Comparison of ENCODE assay signal across 9 cellular contexts in genomic region chrY:2841471-2841893, GRCh38. TPM values are rescaled to one million over a fixed set of nuclear protein-coding genes. Genes with fewer than 3 reads are reported as not detected.
DNase-seq lines count a peak whose midpoint lies in the region; ATAC-seq and TF ChIP-seq lines count a peak whose summit lies in the region.
"Had no signal": no experiment of that assay in that cellular context is flagged by ENCODE, and none has a peak within 500 bp of the region (broad histone marks: within the 10 kb centered on the region; RNA-seq: fewer than 3 reads in every experiment).

RPS4Y1 (plus strand) TSS chrY:2841602; CDS start chrY:2841625, 23 bp downstream.

- POLR2A ChIA-PET in WTC11 (lab: Charles Lee): interaction anchor here (0.6 kb wide), 1 partner anchor 9 kb away, joined by 4 read pairs; no protein-coding TSS in a partner anchor

- no peaks in the 10 kb centered on the region; the same call in 1 of the 2 replicates for H3K27me3 Mint-ChIP-seq in WTC11 (ENCODE audit: low read depth)

- no peaks in the 10 kb centered on the region for H3K27me3 ChIP-seq in esophagus muscularis mucosa

- TF ChIP-seq CTCF in WTC11 (IDR thresholded peaks at IDR 0.05): no peak
- TF ChIP-seq CTCF in esophagus muscularis mucosa (IDR thresholded peaks at IDR 0.05): no peak

- peaks cover 0 to 32% (median 3%) of the 10 kb centered on the region in 4 donors for H3K36me3 ChIP-seq in esophagus muscularis mucosa

- peaks cover 21% of the 10 kb centered on the region for H3K4me1 Mint-ChIP-seq in WTC11

- peaks cover 0 to 7% (median 2%) of the 10 kb centered on the region in 4 donors for H3K4me1 ChIP-seq in esophagus muscularis mucosa

- H3K4me3 ChIP-seq in skeletal muscle cell (ENCODE audit: low read depth, low read length): peak within 1 kb of the TSS; percentile 83
- peak within 1 kb of the TSS in 2 of 4 donors; percentile 54 to 60 for H3K4me3 ChIP-seq in esophagus muscularis mucosa

- DNase-seq in GF-D8 (lab: John Stamatoyannopoulos, UW) (peak; percentile 51), WTC11 (ENCODE audit: low spot score) (peak; percentile 10), fibroblast of gingiva (ENCODE audit: low read depth) (peak; percentile 71), skeletal muscle cell (ENCODE audit: low read depth) (peak; percentile 36), GDM1 (lab: John Stamatoyannopoulos, UW) (no peak), esophagus muscularis mucosa (ENCODE audit: extremely low spot score) (no peak), ecto neural progenitor cell (ENCODE audit: low spot score) (no peak)
- DNase-seq: left cardiac atrium had no signal

- no peaks in the 10 kb centered on the region for H3K9me3 ChIP-seq in esophagus muscularis mucosa

- WGBS in esophagus muscularis mucosa: no CpG with 5 or more reads among the region's 22 CpGs

- H3K36me3 Mint-ChIP-seq in WTC11: peaks cover 43% of the 10 kb centered on the region

- H3K27ac ChIP-seq in esophagus muscularis mucosa (replicated peaks in 1 of 4): peak within 1 kb of the TSS in 2 of 4 donors; percentile 71 to 75

- CTCF ChIA-PET in WTC11 (lab: Charles Lee): no interaction called here

- ATAC-seq in HG03439 (IDR thresholded peaks at IDR 0.05; ENCODE audit: unreplicated experiment): peak; percentile 86
- peak; percentile 62 for ATAC-seq in WTC11

- H3K27ac Mint-ChIP-seq in WTC11: peak within 1 kb of the TSS; percentile 95

- H3K4me3 Mint-ChIP-seq in WTC11: peak within 1 kb of the TSS; percentile 92

- TF ChIP-seq EP300 in esophagus muscularis mucosa (IDR thresholded peaks at IDR 0.05): no peak

- TF ChIP-seq POLR2A in esophagus muscularis mucosa (IDR thresholded peaks at IDR 0.05; ENCODE audit: low read depth): no peak

- no peaks in the 10 kb centered on the region for H3K9me3 Mint-ChIP-seq in WTC11

- intact Hi-C loops in esophagus muscularis mucosa (cut with DNase I): no loop called here

TF ChIP-seq in WTC11, 78 proteins besides CTCF, POLR2A, EP300 and RAD21:
- TF ChIP-seq ATF3 (CRISPR knock-in tag; conservative IDR thresholded peaks at IDR 0.05) (no peak), MAX (CRISPR knock-in tag; IDR thresholded peaks at IDR 0.05) (peak; percentile 70), ZNF423 (CRISPR knock-in tag; IDR thresholded peaks at IDR 0.05) (no peak), USF2 (CRISPR knock-in tag; IDR thresholded peaks at IDR 0.05) (peak; percentile 75), JUN (CRISPR knock-in tag; IDR thresholded peaks at IDR 0.05) (no peak), USF1 (CRISPR knock-in tag; IDR thresholded peaks at IDR 0.05) (peak; percentile 80), ETV6 (CRISPR knock-in tag; IDR thresholded peaks at IDR 0.05) (no peak), ZNF138 (CRISPR knock-in tag; conservative IDR thresholded peaks at IDR 0.05) (no peak)
TF ChIP-seq in WTC11: peak in this region for 3.

RNA-seq across cellular contexts. Expression of gene RPS4Y1, which starts in this region (rescaled TPM):
- total RNA-seq in WTC11 (2021) (182 to 222 TPM (median 218 TPM) in 3 replicates), esophagus muscularis mucosa (100 to 1,000 TPM in 2 of 4 donors, under 1 TPM in 2; 0.46 to 288 (median 135) TPM)

Comparison
In these comparisons a context has a peak if more than half of its experiments do, and no peak if none do; other contexts are left out.
1. DNase-seq: peak in GF-D8 (single experiment), WTC11 (single experiment), fibroblast of gingiva (single experiment) and skeletal muscle cell (single experiment); none in GDM1 (single experiment), esophagus muscularis mucosa (single experiment) and ecto neural progenitor cell (single experiment).